8 cellular contexts compared by ENCODE assay signal in the genomic region with DNA sequence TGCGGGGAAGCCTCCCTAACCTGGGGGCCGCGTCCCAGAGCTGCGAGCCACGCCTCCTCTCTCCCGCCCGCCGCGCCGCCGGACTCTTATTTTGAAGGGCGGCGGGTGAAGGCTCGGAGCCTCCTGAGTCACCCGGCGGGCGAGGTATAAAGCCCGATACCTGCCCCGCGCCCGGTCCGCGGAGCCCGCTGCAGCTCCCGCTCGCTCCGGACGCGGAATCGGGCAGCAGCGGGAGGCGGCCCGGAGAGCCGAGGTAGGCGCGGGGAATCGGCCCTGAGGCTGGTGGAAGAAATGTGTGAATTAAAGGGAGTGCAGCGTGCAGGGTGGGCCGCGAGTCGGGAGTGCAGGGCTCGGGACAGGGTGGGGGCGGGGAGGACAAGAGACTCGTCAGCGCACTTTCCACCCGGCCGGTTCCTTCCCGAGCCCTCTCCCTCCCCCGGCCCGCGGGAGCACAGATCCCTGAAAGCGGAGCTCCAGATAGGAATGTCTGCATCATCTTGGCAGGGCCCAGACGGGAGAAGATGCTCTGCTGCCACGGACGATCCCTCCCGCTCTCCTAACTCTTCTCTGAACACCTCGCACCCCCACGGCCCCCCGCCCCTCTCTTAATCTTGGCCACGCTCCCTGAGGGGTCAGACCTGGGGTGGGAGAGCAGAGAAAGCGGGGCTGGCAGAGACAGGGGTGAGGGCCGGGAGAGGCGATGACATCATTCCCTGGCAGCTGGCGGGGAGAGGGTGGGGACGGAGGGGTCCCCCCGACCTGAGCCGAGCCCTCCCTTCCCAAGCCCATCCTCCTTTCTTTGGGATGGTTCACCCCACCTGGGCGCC.
DNase-seq lines count a peak whose midpoint lies in the region; ATAC-seq and TF ChIP-seq lines count a peak whose summit lies in the region.

No MANE protein-coding gene starts in this region.

- peaks cover 35% of the 10 kb centered on the region for H3K27me3 Mint-ChIP-seq in dendritic cell treated with granulocyte-macrophage colony-stimulating factor and Interleukin-4, amounts not matched to agents 40 ng/mL and 50 ng/mL, for 4 days

- ATAC-seq in HG02678 (IDR thresholded peaks at IDR 0.05; ENCODE audit: unreplicated experiment) (peak; percentile 92), right lobe of liver (peak; percentile 96)

- H3K4me3 Mint-ChIP-seq in dendritic cell treated with granulocyte-macrophage colony-stimulating factor and Interleukin-4, amounts not matched to agents 40 ng/mL and 50 ng/mL, for 4 days, result peak overlapping the region; percentile 77

- peaks cover 0 to 5% (median 0%) of the 10 kb centered on the region in 4 donors for H3K4me1 ChIP-seq in right lobe of liver

- no peaks in the 10 kb centered on the region for H3K36me3 ChIP-seq in right lobe of liver

- H3K27ac Mint-ChIP-seq in dendritic cell treated with granulocyte-macrophage colony-stimulating factor and Interleukin-4, amounts not matched to agents 40 ng/mL and 50 ng/mL, for 4 days, result peak overlapping the region; percentile 92

- peak; percentile 52 for DNase-seq in NCI-H1436 (lab: John Stamatoyannopoulos, UW)
- no peak for DNase-seq in NCI-H1436 treated with DMSO at 0.1 percent for 48 hours (lab: John Stamatoyannopoulos, UW)
- DNase-seq in NCI-H1694 treated with DMSO at 0.1 percent for 48 hours (lab: John Stamatoyannopoulos, UW), result peak; percentile 44
- peak; percentile 33 for DNase-seq in activated CD4-positive, alpha-beta T cell treated with anti-CD3 and anti-CD28 coated beads, Interleukin-2, amount 50 U/mL, for 1 hour
- DNase-seq in right lobe of liver, result peak; percentile 79 to 84 (median 84)
- peak; percentile 8 to 62 (median 22) for DNase-seq in stimulated activated CD4-positive, alpha-beta T cell treated with anti-CD3 and anti-CD28 coated beads, TNF-alpha, amount 100 ng/mL, for 24 hours (ENCODE audit: low read depth in 3 of 3)

- H3K9me3 Mint-ChIP-seq in dendritic cell treated with granulocyte-macrophage colony-stimulating factor and Interleukin-4, amounts not matched to agents 40 ng/mL and 50 ng/mL, for 4 days, result no peaks in the 10 kb centered on the region

- H3K4me1 Mint-ChIP-seq in dendritic cell treated with granulocyte-macrophage colony-stimulating factor and Interleukin-4, amounts not matched to agents 40 ng/mL and 50 ng/mL, for 4 days (ENCODE audit: low read depth), result peaks cover 50% of the 10 kb centered on the region

- peak overlapping the region; percentile 66 to 88 (median 70) for H3K27ac ChIP-seq in right lobe of liver

- no peaks in the 10 kb centered on the region for H3K9me3 ChIP-seq in right lobe of liver

- H3K27me3 ChIP-seq in right lobe of liver, result no peaks in the 10 kb centered on the region

- peak overlapping the region; percentile 58 to 75 (median 71) for H3K4me3 ChIP-seq in right lobe of liver

- no peak for TF ChIP-seq CTCF in right lobe of liver (IDR thresholded peaks at IDR 0.05)

- TF ChIP-seq POLR2A in right lobe of liver (IDR thresholded peaks at IDR 0.05), result peak; percentile 58

- intact Hi-C loops in dendritic cell treated with granulocyte-macrophage colony-stimulating factor and Interleukin-4, amounts not matched to agents 40 ng/mL and 50 ng/mL, for 4 days (cut with micrococcal nuclease), result loop anchor here (2.0 to 5.0 kb wide), 4 partner anchors 15 to 121 kb away; no protein-coding TSS in a partner anchor
- intact Hi-C loops in right lobe of liver (cut with DNase I), result no loop called here

- H3K36me3 Mint-ChIP-seq in dendritic cell treated with granulocyte-macrophage colony-stimulating factor and Interleukin-4, amounts not matched to agents 40 ng/mL and 50 ng/mL, for 4 days (ENCODE audit: low read depth), result peaks cover 44% of the 10 kb centered on the region

- under 1% methylated on average over 26 of the region's 68 CpGs for WGBS in right lobe of liver (ENCODE audit: insufficient coverage, low coverage, low lambda C conversion rate, missing lambda C conversion rate)
